ENCODE assay signal across 1 cellular context in the genomic region with DNA sequence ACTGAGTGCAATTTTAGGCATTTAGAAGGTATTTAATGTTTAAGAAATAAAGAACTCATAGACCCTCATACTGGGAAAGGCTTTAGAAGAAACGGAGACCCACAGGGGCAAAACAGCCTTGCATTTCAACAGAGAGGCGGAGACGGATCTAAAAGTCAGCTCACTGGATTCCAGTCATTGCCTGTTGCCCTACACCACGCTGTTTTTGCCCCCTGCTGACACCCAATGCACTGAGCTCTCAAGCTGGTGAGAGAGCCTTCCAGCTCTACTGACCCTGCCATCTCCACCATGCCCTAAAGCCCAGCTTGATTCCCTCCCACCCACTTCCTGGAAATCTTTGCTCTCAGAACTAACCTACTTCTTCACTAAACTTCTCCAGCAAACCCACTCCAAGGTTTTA.
TF ChIP-seq lines count a peak whose summit lies in the region.

No MANE protein-coding gene starts in this region.

TF ChIP-seq in GM23338, 12 proteins besides CTCF, POLR2A, EP300 and RAD21:
- TF ChIP-seq CREB1 (CRISPR knock-in tag; IDR thresholded peaks at IDR 0.05; ENCODE audit: low read depth) (no peak), STAT1 (IDR thresholded peaks at IDR 0.05; ENCODE audit: unreplicated experiment) (no peak), JUNB (IDR thresholded peaks at IDR 0.05; ENCODE audit: unreplicated experiment) (no peak), POLR2AphosphoS5 (IDR thresholded peaks at IDR 0.05; ENCODE audit: low read depth) (no peak), EZH2phosphoT487 (IDR thresholded peaks at IDR 0.05; ENCODE audit: unreplicated experiment) (no peak), NANOG (IDR thresholded peaks at IDR 0.05; ENCODE audit: borderline replicate concordance) (no peak), ZNF114 (CRISPR knock-in tag; IDR thresholded peaks at IDR 0.05) (no peak), ZNF331 (CRISPR knock-in tag; IDR thresholded peaks at IDR 0.05; ENCODE audit: low read depth) (no peak), EZH2 (IDR thresholded peaks at IDR 0.05; ENCODE audit: low read depth, unreplicated experiment) (no peak)
- TF ChIP-seq, protein P1, sequence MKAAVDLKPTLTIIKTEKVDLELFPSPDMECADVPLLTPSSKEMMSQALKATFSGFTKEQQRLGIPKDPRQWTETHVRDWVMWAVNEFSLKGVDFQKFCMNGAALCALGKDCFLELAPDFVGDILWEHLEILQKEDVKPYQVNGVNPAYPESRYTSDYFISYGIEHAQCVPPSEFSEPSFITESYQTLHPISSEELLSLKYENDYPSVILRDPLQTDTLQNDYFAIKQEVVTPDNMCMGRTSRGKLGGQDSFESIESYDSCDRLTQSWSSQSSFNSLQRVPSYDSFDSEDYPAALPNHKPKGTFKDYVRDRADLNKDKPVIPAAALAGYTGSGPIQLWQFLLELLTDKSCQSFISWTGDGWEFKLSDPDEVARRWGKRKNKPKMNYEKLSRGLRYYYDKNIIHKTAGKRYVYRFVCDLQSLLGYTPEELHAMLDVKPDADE (IDR thresholded peaks at IDR 0.05): no peak
- TF ChIP-seq, protein P2, sequence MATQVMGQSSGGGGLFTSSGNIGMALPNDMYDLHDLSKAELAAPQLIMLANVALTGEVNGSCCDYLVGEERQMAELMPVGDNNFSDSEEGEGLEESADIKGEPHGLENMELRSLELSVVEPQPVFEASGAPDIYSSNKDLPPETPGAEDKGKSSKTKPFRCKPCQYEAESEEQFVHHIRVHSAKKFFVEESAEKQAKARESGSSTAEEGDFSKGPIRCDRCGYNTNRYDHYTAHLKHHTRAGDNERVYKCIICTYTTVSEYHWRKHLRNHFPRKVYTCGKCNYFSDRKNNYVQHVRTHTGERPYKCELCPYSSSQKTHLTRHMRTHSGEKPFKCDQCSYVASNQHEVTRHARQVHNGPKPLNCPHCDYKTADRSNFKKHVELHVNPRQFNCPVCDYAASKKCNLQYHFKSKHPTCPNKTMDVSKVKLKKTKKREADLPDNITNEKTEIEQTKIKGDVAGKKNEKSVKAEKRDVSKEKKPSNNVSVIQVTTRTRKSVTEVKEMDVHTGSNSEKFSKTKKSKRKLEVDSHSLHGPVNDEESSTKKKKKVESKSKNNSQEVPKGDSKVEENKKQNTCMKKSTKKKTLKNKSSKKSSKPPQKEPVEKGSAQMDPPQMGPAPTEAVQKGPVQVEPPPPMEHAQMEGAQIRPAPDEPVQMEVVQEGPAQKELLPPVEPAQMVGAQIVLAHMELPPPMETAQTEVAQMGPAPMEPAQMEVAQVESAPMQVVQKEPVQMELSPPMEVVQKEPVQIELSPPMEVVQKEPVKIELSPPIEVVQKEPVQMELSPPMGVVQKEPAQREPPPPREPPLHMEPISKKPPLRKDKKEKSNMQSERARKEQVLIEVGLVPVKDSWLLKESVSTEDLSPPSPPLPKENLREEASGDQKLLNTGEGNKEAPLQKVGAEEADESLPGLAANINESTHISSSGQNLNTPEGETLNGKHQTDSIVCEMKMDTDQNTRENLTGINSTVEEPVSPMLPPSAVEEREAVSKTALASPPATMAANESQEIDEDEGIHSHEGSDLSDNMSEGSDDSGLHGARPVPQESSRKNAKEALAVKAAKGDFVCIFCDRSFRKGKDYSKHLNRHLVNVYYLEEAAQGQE (IDR thresholded peaks at IDR 0.05; ENCODE audit: unreplicated experiment): no peak
- TF ChIP-seq, protein P3, sequence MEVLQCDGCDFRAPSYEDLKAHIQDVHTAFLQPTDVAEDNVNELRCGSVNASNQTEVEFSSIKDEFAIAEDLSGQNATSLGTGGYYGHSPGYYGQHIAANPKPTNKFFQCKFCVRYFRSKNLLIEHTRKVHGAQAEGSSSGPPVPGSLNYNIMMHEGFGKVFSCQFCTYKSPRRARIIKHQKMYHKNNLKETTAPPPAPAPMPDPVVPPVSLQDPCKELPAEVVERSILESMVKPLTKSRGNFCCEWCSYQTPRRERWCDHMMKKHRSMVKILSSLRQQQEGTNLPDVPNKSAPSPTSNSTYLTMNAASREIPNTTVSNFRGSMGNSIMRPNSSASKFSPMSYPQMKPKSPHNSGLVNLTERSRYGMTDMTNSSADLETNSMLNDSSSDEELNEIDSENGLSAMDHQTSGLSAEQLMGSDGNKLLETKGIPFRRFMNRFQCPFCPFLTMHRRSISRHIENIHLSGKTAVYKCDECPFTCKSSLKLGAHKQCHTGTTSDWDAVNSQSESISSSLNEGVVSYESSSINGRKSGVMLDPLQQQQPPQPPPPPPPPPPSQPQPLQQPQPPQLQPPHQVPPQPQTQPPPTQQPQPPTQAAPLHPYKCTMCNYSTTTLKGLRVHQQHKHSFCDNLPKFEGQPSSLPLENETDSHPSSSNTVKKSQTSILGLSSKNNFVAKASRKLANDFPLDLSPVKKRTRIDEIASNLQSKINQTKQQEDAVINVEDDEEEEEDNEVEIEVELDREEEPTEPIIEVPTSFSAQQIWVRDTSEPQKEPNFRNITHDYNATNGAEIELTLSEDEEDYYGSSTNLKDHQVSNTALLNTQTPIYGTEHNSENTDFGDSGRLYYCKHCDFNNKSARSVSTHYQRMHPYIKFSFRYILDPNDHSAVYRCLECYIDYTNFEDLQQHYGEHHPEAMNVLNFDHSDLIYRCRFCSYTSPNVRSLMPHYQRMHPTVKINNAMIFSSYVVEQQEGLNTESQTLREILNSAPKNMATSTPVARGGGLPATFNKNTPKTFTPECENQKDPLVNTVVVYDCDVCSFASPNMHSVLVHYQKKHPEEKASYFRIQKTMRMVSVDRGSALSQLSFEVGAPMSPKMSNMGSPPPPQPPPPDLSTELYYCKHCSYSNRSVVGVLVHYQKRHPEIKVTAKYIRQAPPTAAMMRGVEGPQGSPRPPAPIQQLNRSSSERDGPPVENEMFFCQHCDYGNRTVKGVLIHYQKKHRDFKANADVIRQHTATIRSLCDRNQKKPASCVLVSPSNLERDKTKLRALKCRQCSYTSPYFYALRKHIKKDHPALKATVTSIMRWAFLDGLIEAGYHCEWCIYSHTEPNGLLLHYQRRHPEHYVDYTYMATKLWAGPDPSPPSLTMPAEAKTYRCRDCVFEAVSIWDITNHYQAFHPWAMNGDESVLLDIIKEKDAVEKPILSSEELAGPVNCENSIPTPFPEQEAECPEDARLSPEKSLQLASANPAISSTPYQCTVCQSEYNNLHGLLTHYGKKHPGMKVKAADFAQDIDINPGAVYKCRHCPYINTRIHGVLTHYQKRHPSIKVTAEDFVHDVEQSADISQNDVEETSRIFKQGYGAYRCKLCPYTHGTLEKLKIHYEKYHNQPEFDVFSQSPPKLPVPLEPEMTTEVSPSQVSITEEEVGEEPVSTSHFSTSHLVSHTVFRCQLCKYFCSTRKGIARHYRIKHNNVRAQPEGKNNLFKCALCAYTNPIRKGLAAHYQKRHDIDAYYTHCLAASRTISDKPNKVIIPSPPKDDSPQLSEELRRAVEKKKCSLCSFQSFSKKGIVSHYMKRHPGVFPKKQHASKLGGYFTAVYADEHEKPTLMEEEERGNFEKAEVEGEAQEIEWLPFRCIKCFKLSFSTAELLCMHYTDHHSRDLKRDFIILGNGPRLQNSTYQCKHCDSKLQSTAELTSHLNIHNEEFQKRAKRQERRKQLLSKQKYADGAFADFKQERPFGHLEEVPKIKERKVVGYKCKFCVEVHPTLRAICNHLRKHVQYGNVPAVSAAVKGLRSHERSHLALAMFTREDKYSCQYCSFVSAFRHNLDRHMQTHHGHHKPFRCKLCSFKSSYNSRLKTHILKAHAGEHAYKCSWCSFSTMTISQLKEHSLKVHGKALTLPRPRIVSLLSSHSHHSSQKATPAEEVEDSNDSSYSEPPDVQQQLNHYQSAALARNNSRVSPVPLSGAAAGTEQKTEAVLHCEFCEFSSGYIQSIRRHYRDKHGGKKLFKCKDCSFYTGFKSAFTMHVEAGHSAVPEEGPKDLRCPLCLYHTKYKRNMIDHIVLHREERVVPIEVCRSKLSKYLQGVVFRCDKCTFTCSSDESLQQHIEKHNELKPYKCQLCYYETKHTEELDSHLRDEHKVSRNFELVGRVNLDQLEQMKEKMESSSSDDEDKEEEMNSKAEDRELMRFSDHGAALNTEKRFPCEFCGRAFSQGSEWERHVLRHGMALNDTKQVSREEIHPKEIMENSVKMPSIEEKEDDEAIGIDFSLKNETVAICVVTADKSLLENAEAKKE (CRISPR knock-in tag; IDR thresholded peaks at IDR 0.05): no peak
